Comparison of ENCODE assay signal across 21 cellular contexts in the genomic region with DNA sequence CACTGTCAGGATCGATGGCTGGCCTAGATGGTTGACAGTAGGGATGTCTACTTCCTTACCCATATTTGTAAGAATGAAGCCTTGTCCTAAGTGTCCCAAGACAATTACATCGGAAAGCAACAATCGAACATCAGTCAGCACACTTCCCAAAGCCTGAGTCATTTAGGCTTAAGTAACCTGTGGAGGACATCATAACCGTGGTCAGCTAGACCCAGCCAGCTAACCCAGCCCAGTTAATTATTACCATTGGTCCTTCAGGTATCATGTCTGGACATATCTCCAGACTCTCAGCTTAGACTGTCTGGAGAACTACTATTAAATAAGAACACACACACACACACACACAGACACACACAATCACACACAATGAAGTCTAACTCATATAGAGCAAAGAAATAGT.
"Had no signal": no experiment of that assay in that cellular context is flagged by ENCODE, and none has a peak within 500 bp of the region (broad histone marks: within the 10 kb centered on the region; RNA-seq: fewer than 3 reads in every experiment).

No MANE protein-coding gene starts in this region.

- H3K27ac ChIP-seq: body of pancreas, gastrocnemius medialis, heart left ventricle, neural progenitor cell, prostate gland, tibial nerve, uterus had no signal

- H3K4me3 Mint-ChIP-seq: activated CD4-positive, alpha-beta memory T cell treated with anti-CD3 and anti-CD28 coated beads, Interleukin-2, amount 10 ng/mL, durations not matched to agents 7 days and 5 days; activated CD8-positive, alpha-beta memory T cell treated with anti-CD3 and anti-CD28 coated beads, Interleukin-2, amount 10 ng/mL, durations not matched to agents 7 days and 5 days; activated naive CD8-positive, alpha-beta T cell treated with anti-CD3 and anti-CD28 coated beads, Interleukin-2, amount 10 ng/mL, durations not matched to agents 7 days and 5 days; naive thymus-derived CD4-positive, alpha-beta T cell; neural progenitor cell; stimulated activated naive CD8-positive, alpha-beta T cell treated with anti-CD3 and anti-CD28 coated beads, Interleukin-15, Interleukin-2, amounts not matched to agents 100 ng/mL and 50 ng/mL, for 24 hours had no signal

- H3K4me3 ChIP-seq: body of pancreas, gastrocnemius medialis, heart left ventricle, neural progenitor cell, prostate gland, tibial nerve, uterus had no signal

- H3K4me1 ChIP-seq: body of pancreas, gastrocnemius medialis, heart left ventricle, neural progenitor cell, prostate gland, tibial nerve, uterus had no signal

- H2AFZ ChIP-seq: neural progenitor cell had no signal

- ATAC-seq: activated CD8-positive, alpha-beta memory T cell treated with anti-CD3 and anti-CD28 coated beads, Interleukin-2, amount 10 ng/mL, durations not matched to agents 7 days and 5 days; body of pancreas; gastrocnemius medialis; heart left ventricle; naive thymus-derived CD4-positive, alpha-beta T cell; right cardiac atrium had no signal

- DNase-seq: activated CD4-positive, alpha-beta memory T cell treated with anti-CD3 and anti-CD28 coated beads, Interleukin-2, amount 10 ng/mL, durations not matched to agents 7 days and 5 days; activated CD4-positive, alpha-beta T cell treated with anti-CD3 and anti-CD28 coated beads for 48 hours; activated CD4-positive, CD25-positive, alpha-beta regulatory T cell; activated CD8-positive, alpha-beta memory T cell treated with anti-CD3 and anti-CD28 coated beads, Interleukin-2, amount 10 ng/mL, durations not matched to agents 7 days and 5 days; activated naive CD8-positive, alpha-beta T cell treated with anti-CD3 and anti-CD28 coated beads, Interleukin-2, amount 10 ng/mL, durations not matched to agents 7 days and 5 days; amygdala; body of pancreas; central memory CD4-positive, alpha-beta T cell; gastrocnemius medialis; heart left ventricle; mesendoderm; naive thymus-derived CD4-positive, alpha-beta T cell; right cardiac atrium; stimulated activated CD4-positive, alpha-beta T cell treated with anti-CD3 and anti-CD28 coated beads, Interleukin-2, amount 100 ng/mL, for 24 hours; T-helper 9 cell; uterus had no signal

- H3K4me1 Mint-ChIP-seq: activated CD4-positive, alpha-beta memory T cell treated with anti-CD3 and anti-CD28 coated beads, Interleukin-2, amount 10 ng/mL, durations not matched to agents 7 days and 5 days; activated naive CD8-positive, alpha-beta T cell treated with anti-CD3 and anti-CD28 coated beads, Interleukin-2, amount 10 ng/mL, durations not matched to agents 7 days and 5 days; naive thymus-derived CD4-positive, alpha-beta T cell; neural progenitor cell had no signal

- FAIRE-seq: colon had no signal

- H3K27me3 ChIP-seq: body of pancreas had no signal

- H3K4me2 ChIP-seq: neural progenitor cell had no signal

- H3K27ac Mint-ChIP-seq: activated CD4-positive, alpha-beta memory T cell treated with anti-CD3 and anti-CD28 coated beads, Interleukin-2, amount 10 ng/mL, durations not matched to agents 7 days and 5 days; activated CD8-positive, alpha-beta memory T cell treated with anti-CD3 and anti-CD28 coated beads, Interleukin-2, amount 10 ng/mL, durations not matched to agents 7 days and 5 days; activated naive CD8-positive, alpha-beta T cell treated with anti-CD3 and anti-CD28 coated beads, Interleukin-2, amount 10 ng/mL, durations not matched to agents 7 days and 5 days; naive thymus-derived CD4-positive, alpha-beta T cell; neural progenitor cell; stimulated activated naive CD8-positive, alpha-beta T cell treated with anti-CD3 and anti-CD28 coated beads, Interleukin-15, Interleukin-2, amounts not matched to agents 100 ng/mL and 50 ng/mL, for 24 hours had no signal

- H3K36me3 ChIP-seq: gastrocnemius medialis, heart left ventricle, neural progenitor cell, prostate gland, tibial nerve, uterus had no signal

- H3K9ac ChIP-seq: neural progenitor cell had no signal

- H3K9me3 Mint-ChIP-seq: activated CD4-positive, alpha-beta memory T cell treated with anti-CD3 and anti-CD28 coated beads, Interleukin-2, amount 10 ng/mL, durations not matched to agents 7 days and 5 days; activated naive CD8-positive, alpha-beta T cell treated with anti-CD3 and anti-CD28 coated beads, Interleukin-2, amount 10 ng/mL, durations not matched to agents 7 days and 5 days; neural progenitor cell; stimulated activated naive CD8-positive, alpha-beta T cell treated with anti-CD3 and anti-CD28 coated beads, Interleukin-15, Interleukin-2, amounts not matched to agents 100 ng/mL and 50 ng/mL, for 24 hours had no signal

- H3K9me3 ChIP-seq: body of pancreas, gastrocnemius medialis, heart left ventricle, prostate gland, tibial nerve, uterus had no signal

- H3K36me3 Mint-ChIP-seq: activated CD8-positive, alpha-beta memory T cell treated with anti-CD3 and anti-CD28 coated beads, Interleukin-2, amount 10 ng/mL, durations not matched to agents 7 days and 5 days; activated naive CD8-positive, alpha-beta T cell treated with anti-CD3 and anti-CD28 coated beads, Interleukin-2, amount 10 ng/mL, durations not matched to agents 7 days and 5 days; naive thymus-derived CD4-positive, alpha-beta T cell; neural progenitor cell had no signal
